In genomic region chrX:18985186-18985435, GRCh38 we compare ENCODE assay signal across 8 cellular contexts. TPM values are rescaled to one million over a fixed set of nuclear protein-coding genes. Genes with fewer than 3 reads are reported as not detected.
DNase-seq lines count a peak whose midpoint lies in the region; ATAC-seq and TF ChIP-seq lines count a peak whose summit lies in the region.

No MANE protein-coding gene starts in this region.

- no peak for TF ChIP-seq POLR2A in adrenal gland (IDR thresholded peaks at IDR 0.05)

- H3K27ac ChIP-seq in ACC112 (ENCODE audit: low read depth, low read length) (peak overlapping the region; percentile 86), adrenal gland (peak overlapping the region; percentile 41 to 90 (median 85)), lung (ENCODE audit: low read depth in 1 of 2, low read length in 1 of 2) (peak overlapping the region; percentile 90 to 98)

- ATAC-seq in lung (ENCODE audit: insufficient read depth, low FRiP score) = no peak
- no peak for ATAC-seq in HG02973 (IDR thresholded peaks at IDR 0.05; ENCODE audit: unreplicated experiment)

- H3K4me3 ChIP-seq in ACC112 (ENCODE audit: low read depth, low read length) (peak overlapping the region; percentile 99), HFF-Myc (replicated peaks; ENCODE audit: low read depth, low read length) (peak overlapping the region; percentile 65), adrenal gland (peak overlapping the region in 2 of 4 donors; percentile 61 to 69), lung (peak overlapping the region; percentile 45)

- 0 to 50% (median 21%) methylated on average over 4 of the region's 4 CpGs for WGBS in adrenal gland, 4 donors
- WGBS in lung, 2 donors = 5 to 38% methylated on average over 4 of the region's 4 CpGs

- DNase-seq in HFF-Myc (ENCODE audit: extremely low read depth, low read depth) (no peak), adrenal gland (no peak), lung (ENCODE audit: low spot score) (no peak), HCEC 1CT (no peak), NCI-H226 (no peak), NCI-H510A treated with DMSO at 0.1 percent for 48 hours (lab: John Stamatoyannopoulos, UW) (no peak)

- peak overlapping the region; percentile 96 for H2AFZ ChIP-seq in ACC112 (ENCODE audit: low read length, unreplicated experiment)

- H3K9me3 ChIP-seq in adrenal gland (replicated peaks in 1 of 3) = no peaks in the 10 kb centered on the region
- no peaks in the 10 kb centered on the region for H3K9me3 ChIP-seq in lung (ENCODE audit: control insufficient read depth in 2 of 2, insufficient read depth in 1 of 2, low read length in 1 of 2)

- intact Hi-C loops in adrenal gland (cut with DNase I) = loop anchor here in 1 of 2 donors (10.0 kb wide), 1 partner anchor 50 kb away; no protein-coding TSS in a partner anchor

- H3K36me3 ChIP-seq in ACC112 (ENCODE audit: insufficient read depth, low read length) = no peaks in the 10 kb centered on the region
- H3K36me3 ChIP-seq in adrenal gland (replicated peaks in 1 of 2) = no peaks in the 10 kb centered on the region
- H3K36me3 ChIP-seq in lung (ENCODE audit: control insufficient read depth in 2 of 2, insufficient read depth in 2 of 2, low read length in 2 of 2) = no peaks in the 10 kb centered on the region

- peaks cover 22% of the 10 kb centered on the region for H3K79me2 ChIP-seq in ACC112 (ENCODE audit: control insufficient read depth, insufficient read depth, low read length, unreplicated experiment)

- TF ChIP-seq CTCF in HFF-Myc (IDR thresholded peaks at IDR 0.05; ENCODE audit: low read depth, low read length, missing control alignments) (no peak), adrenal gland (IDR thresholded peaks at IDR 0.05) (no peak), lung (IDR thresholded peaks at IDR 0.05; ENCODE audit: control extremely low read depth, extremely low read depth) (no peak)

- H3K4me1 ChIP-seq in ACC112 (ENCODE audit: control insufficient read depth, insufficient read depth, low read length, unreplicated experiment) (peaks cover 14% of the 10 kb centered on the region), adrenal gland (replicated peaks in 1 of 2) (peaks cover 4 to 8% of the 10 kb centered on the region in 2 donors), lung (ENCODE audit: control insufficient read depth in 2 of 2, insufficient read depth in 2 of 2, low read length in 2 of 2) (peaks cover 0 to 5% of the 10 kb centered on the region in 2 donors)

- no peaks in the 10 kb centered on the region for H3K27me3 ChIP-seq in ACC112 (ENCODE audit: insufficient read depth, low read length)
- H3K27me3 ChIP-seq in adrenal gland = no peaks in the 10 kb centered on the region
- H3K27me3 ChIP-seq in lung (ENCODE audit: control insufficient read depth, insufficient read depth) = peaks cover 8% of the 10 kb centered on the region

RNA-seq across cellular contexts. Expression of gene PHKA2, which starts 1.2 kb away (rescaled TPM):
- 10 to 100 TPM; 15.3 to 51.8 (median 26.8) TPM for total RNA-seq in adrenal gland
- 10 to 100 TPM; 11.7 to 63.8 (median 52.8) TPM for polyA plus RNA-seq in adrenal gland
- total RNA-seq in lung = 10 to 100 TPM; 26.9 to 34.3 TPM
- polyA plus RNA-seq in lung = 10 to 100 TPM; 14.2 to 18.7 TPM
